In the genomic region with DNA sequence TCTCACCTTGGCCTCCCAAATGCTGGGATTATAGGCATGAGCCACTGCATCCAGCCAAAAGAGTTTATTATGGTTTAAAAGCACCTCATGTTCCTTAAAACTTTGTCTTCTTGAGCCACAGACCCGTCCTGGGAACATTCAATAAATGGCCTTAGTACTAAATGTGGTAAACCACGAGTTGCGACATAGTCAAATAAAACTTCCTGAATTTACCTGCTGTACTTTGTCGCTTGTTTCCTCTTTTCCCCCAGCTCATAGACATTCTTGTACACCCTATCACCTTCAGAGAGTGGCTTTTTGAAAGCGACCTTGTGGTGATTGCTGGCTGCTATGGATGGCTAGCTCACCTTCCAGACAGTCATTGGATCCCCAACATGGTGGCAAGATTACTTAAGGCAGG, we compare ENCODE assay signal across 28 cellular contexts.
DNase-seq lines count a peak whose midpoint lies in the region; TF ChIP-seq lines count a peak whose summit lies in the region.
"Had no signal": no experiment of that assay in that cellular context is flagged by ENCODE, and none has a peak within 500 bp of the region (broad histone marks: within the 10 kb centered on the region; RNA-seq: fewer than 3 reads in every experiment).

No MANE protein-coding gene starts in this region.

- H3K27me3 Mint-ChIP-seq in activated CD4-positive, alpha-beta memory T cell treated with anti-CD3 and anti-CD28 coated beads for 36 hours, result no peaks in the 10 kb centered on the region
- H3K27me3 Mint-ChIP-seq: activated B cell treated with CpG ODN at 0.5 μM for 24 hours; activated CD4-positive, alpha-beta memory T cell treated with anti-CD3 and anti-CD28 coated beads, Interleukin-2, amount 10 ng/mL, durations not matched to agents 7 days and 5 days had no signal

- no peak for TF ChIP-seq CTCF in fibroblast of villous mesenchyme (IDR thresholded peaks at IDR 0.05; ENCODE audit: insufficient read depth, low read depth, low read length)

- H3K4me3 Mint-ChIP-seq in activated CD4-positive, alpha-beta memory T cell treated with anti-CD3 and anti-CD28 coated beads for 36 hours, result no peak overlapping the region
- H3K4me3 Mint-ChIP-seq: activated B cell treated with CpG ODN at 0.5 μM for 24 hours; activated CD4-positive, alpha-beta memory T cell treated with anti-CD3 and anti-CD28 coated beads, Interleukin-2, amount 10 ng/mL, durations not matched to agents 7 days and 5 days; GM23338; naive thymus-derived CD8-positive, alpha-beta T cell had no signal

- no peak overlapping the region for H3K27ac Mint-ChIP-seq in activated CD4-positive, alpha-beta memory T cell treated with anti-CD3 and anti-CD28 coated beads for 36 hours
- H3K27ac Mint-ChIP-seq: activated B cell treated with CpG ODN at 0.5 μM for 24 hours; activated CD4-positive, alpha-beta memory T cell treated with anti-CD3 and anti-CD28 coated beads, Interleukin-2, amount 10 ng/mL, durations not matched to agents 7 days and 5 days; GM23338; naive thymus-derived CD8-positive, alpha-beta T cell had no signal

- POLR2A ChIA-PET in activated CD4-positive, alpha-beta memory T cell treated with anti-CD3 and anti-CD28 coated beads for 36 hours (lab: Charles Lee), result no interaction called here

- H3K4me1 Mint-ChIP-seq in activated CD4-positive, alpha-beta memory T cell treated with anti-CD3 and anti-CD28 coated beads for 36 hours (ENCODE audit: low read depth), result no peaks in the 10 kb centered on the region
- H3K4me1 Mint-ChIP-seq: activated B cell treated with CpG ODN at 0.5 μM for 24 hours; activated CD4-positive, alpha-beta memory T cell treated with anti-CD3 and anti-CD28 coated beads, Interleukin-2, amount 10 ng/mL, durations not matched to agents 7 days and 5 days; GM23338; naive thymus-derived CD8-positive, alpha-beta T cell had no signal

- CTCF ChIA-PET in activated CD4-positive, alpha-beta memory T cell treated with anti-CD3 and anti-CD28 coated beads for 36 hours (lab: Charles Lee), result no interaction called here

- H3K4me3 ChIP-seq in fibroblast of villous mesenchyme (ENCODE audit: low read depth, low read length), result no peak overlapping the region
- H3K4me3 ChIP-seq: cardiac muscle cell, GM12878, GM23338, Peyer's patch, SJSA1, vagina had no signal

- no peaks in the 10 kb centered on the region for H3K36me3 Mint-ChIP-seq in activated CD4-positive, alpha-beta memory T cell treated with anti-CD3 and anti-CD28 coated beads for 36 hours
- H3K36me3 Mint-ChIP-seq: naive thymus-derived CD8-positive, alpha-beta T cell had no signal

- DNase-seq in A172 (ENCODE audit: low spot score) (peak; percentile 47), HuH-7.5 (ENCODE audit: low spot score) (peak; percentile 8), NOMO-1 treated with dmso at 0.1 percent for 144 hours (lab: John Stamatoyannopoulos, UW; ENCODE audit: unreplicated experiment) (peak; percentile 29), fibroblast of villous mesenchyme (ENCODE audit: low read depth) (peak; percentile 66), NCI-H774 (lab: John Stamatoyannopoulos, UW) (no peak), NCI-H345 (lab: John Stamatoyannopoulos, UW) (no peak)
- DNase-seq in activated CD4-positive, alpha-beta T cell treated with anti-CD3 and anti-CD28 coated beads for 48 hours, result no peak
- no peak for DNase-seq in activated CD4-positive, alpha-beta memory T cell treated with anti-CD3 and anti-CD28 coated beads for 36 hours
- DNase-seq: 8988T; activated B cell treated with CpG ODN at 0.5 μM for 24 hours; activated CD4-positive, alpha-beta memory T cell treated with anti-CD3 and anti-CD28 coated beads, Interleukin-2, amount 10 ng/mL, durations not matched to agents 7 days and 5 days; activated T-cell treated with anti-CD3 and anti-CD28 coated beads for 4 hours; amniotic stem cell; C1 segment of cervical spinal cord; dermis blood vessel endothelial cell; foreskin keratinocyte; kidney; naive thymus-derived CD8-positive, alpha-beta T cell; NCI-H1436 treated with DMSO at 0.1 percent for 48 hours; NCI-H748 treated with DMSO at 0.1 percent for 48 hours; Peyer's patch; right cardiac atrium; stimulated activated CD4-positive, alpha-beta T cell treated with anti-CD3 and anti-CD28 coated beads, Interleukin-15, amount 100 ng/mL, for 24 hours had no signal

- intact Hi-C loops in activated CD4-positive, alpha-beta memory T cell treated with anti-CD3 and anti-CD28 coated beads for 36 hours (cut with micrococcal nuclease), result no loop called here

- peaks cover 2% of the 10 kb centered on the region for H3K9me3 Mint-ChIP-seq in activated CD4-positive, alpha-beta memory T cell treated with anti-CD3 and anti-CD28 coated beads for 36 hours
- H3K9me3 Mint-ChIP-seq: activated B cell treated with CpG ODN at 0.5 μM for 24 hours, GM23338 had no signal

Comparison
In these comparisons a context has a peak if more than half of its experiments do, and no peak if none do; other contexts are left out.
1. DNase-seq: peak in A172 (single experiment), HuH-7.5 (single experiment), NOMO-1 treated with dmso at 0.1 percent for 144 hours (single experiment) and fibroblast of villous mesenchyme (single experiment); none in NCI-H774 (single experiment), activated CD4-positive, alpha-beta T cell treated with anti-CD3 and anti-CD28 coated beads for 48 hours (single experiment), NCI-H345 (single experiment) and activated CD4-positive, alpha-beta memory T cell treated with anti-CD3 and anti-CD28 coated beads for 36 hours (single experiment).